Comparison of ENCODE assay signal across 23 cellular contexts in the genomic region with DNA sequence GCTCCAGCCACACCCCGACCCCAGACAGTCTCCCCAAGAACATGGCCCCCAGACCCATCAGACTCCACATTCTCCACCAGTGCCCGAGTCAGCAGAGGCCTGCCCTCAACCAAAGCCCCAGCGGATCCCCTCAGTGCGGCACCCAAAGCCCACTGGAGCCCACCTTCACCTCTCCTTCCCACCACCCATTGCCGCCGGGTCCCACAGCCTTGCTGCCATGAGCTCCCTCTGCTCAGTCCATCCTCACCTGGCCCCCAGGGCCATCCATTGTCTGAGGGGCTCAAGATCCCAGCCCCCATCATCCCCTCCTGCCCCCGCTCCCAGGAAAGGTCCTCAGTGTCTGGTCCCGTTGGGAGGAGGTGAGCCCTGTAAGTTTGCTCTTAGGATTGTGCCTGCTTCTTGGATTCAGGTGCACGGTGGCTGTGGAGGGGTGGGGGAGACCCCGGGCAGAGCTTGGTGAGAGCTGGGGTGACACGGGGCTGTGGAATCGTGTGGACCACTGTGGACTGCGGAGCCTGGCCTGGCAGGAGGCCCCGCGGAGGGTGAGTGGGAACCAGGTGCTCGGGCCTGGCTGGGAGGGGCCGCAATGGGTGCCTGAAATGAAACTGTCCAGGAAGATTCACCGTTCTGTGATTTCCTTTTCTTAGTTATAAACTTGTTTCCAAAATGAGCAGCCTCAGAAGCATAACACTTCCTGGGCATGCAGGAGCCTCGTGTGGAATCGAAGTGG. TPM values are rescaled to one million over a fixed set of nuclear protein-coding genes. Genes with fewer than 3 reads are reported as not detected.
DNase-seq lines count a peak whose midpoint lies in the region; ATAC-seq and TF ChIP-seq lines count a peak whose summit lies in the region.
"Had no signal": no experiment of that assay in that cellular context is flagged by ENCODE, and none has a peak within 500 bp of the region (broad histone marks: within the 10 kb centered on the region; RNA-seq: fewer than 3 reads in every experiment).

No MANE protein-coding gene starts in this region.

- H3K27ac ChIP-seq in BLaER1 (no peak overlapping the region), neural progenitor cell (no peak overlapping the region)
- H3K27ac ChIP-seq: body of pancreas, epithelial cell of prostate, GM23248, left lung, ovary, thyroid gland had no signal

- ATAC-seq in HG03378 (IDR thresholded peaks at IDR 0.05; ENCODE audit: unreplicated experiment), result no peak
- ATAC-seq: body of pancreas, left lung had no signal

- H3K4me3 Mint-ChIP-seq in activated CD4-positive, alpha-beta memory T cell treated with anti-CD3 and anti-CD28 coated beads for 36 hours, result peak overlapping the region; percentile 25
- H3K4me3 Mint-ChIP-seq in neural progenitor cell, result no peak overlapping the region
- H3K4me3 Mint-ChIP-seq: CD14-positive monocyte; dendritic cell treated with granulocyte-macrophage colony-stimulating factor and Interleukin-4, amounts not matched to agents 40 ng/mL and 50 ng/mL, for 4 days had no signal

- CTCF ChIA-PET in activated CD4-positive, alpha-beta memory T cell treated with anti-CD3 and anti-CD28 coated beads for 36 hours (lab: Charles Lee), result no interaction called here

- DNase-seq in activated CD4-positive, alpha-beta T cell treated with anti-CD3 and anti-CD28 coated beads for 48 hours, result peak; percentile 20
- DNase-seq in activated CD4-positive, alpha-beta T cell treated with anti-CD3 and anti-CD28 coated beads for 1 hour, result no peak
- DNase-seq in activated CD4-positive, alpha-beta memory T cell treated with anti-CD3 and anti-CD28 coated beads for 36 hours, result peak; percentile 42
- DNase-seq in neural progenitor cell (ENCODE audit: low spot score), result no peak
- DNase-seq in activated CD4-positive, CD25-positive, alpha-beta regulatory T cell (lab: John Stamatoyannopoulos, UW), result no peak
- DNase-seq in AG20443 (ENCODE audit: low spot score), result no peak
- DNase-seq: DMS53, foreskin melanocyte, GM23248, IMR-90, MG63, NCI-H2029 treated with DMSO at 0.1 percent for 48 hours, NCI-H510A treated with DMSO at 0.1 percent for 48 hours, thyroid gland had no signal

- peaks cover 21% of the 10 kb centered on the region for H3K4me1 Mint-ChIP-seq in activated CD4-positive, alpha-beta memory T cell treated with anti-CD3 and anti-CD28 coated beads for 36 hours (ENCODE audit: low read depth)
- H3K4me1 Mint-ChIP-seq in neural progenitor cell, result peaks cover 17% of the 10 kb centered on the region
- H3K4me1 Mint-ChIP-seq: CD14-positive monocyte had no signal

- no peak overlapping the region for H2AFZ ChIP-seq in neural progenitor cell (replicated peaks)
- H2AFZ ChIP-seq: GM23248 had no signal

- no peaks in the 10 kb centered on the region for H3K27me3 Mint-ChIP-seq in activated CD4-positive, alpha-beta memory T cell treated with anti-CD3 and anti-CD28 coated beads for 36 hours
- peaks cover 4% of the 10 kb centered on the region for H3K27me3 Mint-ChIP-seq in neural progenitor cell (ENCODE audit: insufficient read depth, low read depth)
- H3K27me3 Mint-ChIP-seq: activated naive CD8-positive, alpha-beta T cell had no signal

- H3K36me3 ChIP-seq in BLaER1 (no peaks in the 10 kb centered on the region), neural progenitor cell (no peaks in the 10 kb centered on the region)
- H3K36me3 ChIP-seq: left lung, MG63, ovary, thyroid gland had no signal

- H3K4me2 ChIP-seq in BLaER1 (peak overlapping the region; percentile 50), neural progenitor cell (no peak overlapping the region)

- H3K79me2 ChIP-seq in neural progenitor cell (ENCODE audit: low read depth), result no peaks in the 10 kb centered on the region

- H3K4me1 ChIP-seq in BLaER1 (peaks cover 45% of the 10 kb centered on the region), neural progenitor cell (peaks cover 5% of the 10 kb centered on the region)
- H3K4me1 ChIP-seq: body of pancreas, left lung, thyroid gland had no signal

- H3K4me3 ChIP-seq in BLaER1, result no peak overlapping the region
- no peak overlapping the region for H3K4me3 ChIP-seq in neural progenitor cell
- H3K4me3 ChIP-seq: body of pancreas, GM23248, left lung, MG63, ovary, thyroid gland had no signal

- H3F3A ChIP-seq in neural progenitor cell (ENCODE audit: low read depth), result no peaks in the 10 kb centered on the region

- no peaks in the 10 kb centered on the region for H3K27me3 ChIP-seq in BLaER1
- no peaks in the 10 kb centered on the region for H3K27me3 ChIP-seq in neural progenitor cell
- H3K27me3 ChIP-seq: body of pancreas, MG63, ovary, thyroid gland had no signal

- peak overlapping the region; percentile 82 for H3K27ac Mint-ChIP-seq in activated CD4-positive, alpha-beta memory T cell treated with anti-CD3 and anti-CD28 coated beads for 36 hours
- H3K27ac Mint-ChIP-seq in neural progenitor cell, result peak overlapping the region; percentile 25
- H3K27ac Mint-ChIP-seq: CD14-positive monocyte; dendritic cell treated with granulocyte-macrophage colony-stimulating factor and Interleukin-4, amounts not matched to agents 40 ng/mL and 50 ng/mL, for 4 days had no signal

- H3K9ac ChIP-seq in BLaER1 (no peak overlapping the region), neural progenitor cell (no peak overlapping the region)
- H3K9ac ChIP-seq: GM23248 had no signal

- no peaks in the 10 kb centered on the region for H3K9me3 ChIP-seq in BLaER1
- no peaks in the 10 kb centered on the region for H3K9me3 ChIP-seq in neural progenitor cell (ENCODE audit: low read depth)
- H3K9me3 ChIP-seq: body of pancreas, left lung, MG63, ovary, thyroid gland had no signal

- no peaks in the 10 kb centered on the region for H4K20me1 ChIP-seq in BLaER1
- H4K20me1 ChIP-seq in neural progenitor cell (ENCODE audit: low read depth), result no peaks in the 10 kb centered on the region

- POLR2A ChIA-PET in activated CD4-positive, alpha-beta memory T cell treated with anti-CD3 and anti-CD28 coated beads for 36 hours (lab: Charles Lee), result no interaction called here

- no peak for TF ChIP-seq CTCF in neural progenitor cell (IDR thresholded peaks at IDR 0.05)

- no peaks in the 10 kb centered on the region for H3K36me3 Mint-ChIP-seq in activated CD4-positive, alpha-beta memory T cell treated with anti-CD3 and anti-CD28 coated beads for 36 hours
- H3K36me3 Mint-ChIP-seq in neural progenitor cell, result no peaks in the 10 kb centered on the region
- H3K36me3 Mint-ChIP-seq: activated naive CD8-positive, alpha-beta T cell; CD14-positive monocyte had no signal

- intact Hi-C loops in activated CD4-positive, alpha-beta memory T cell treated with anti-CD3 and anti-CD28 coated beads for 36 hours (cut with micrococcal nuclease), result no loop called here

- no peaks in the 10 kb centered on the region for H3K9me3 Mint-ChIP-seq in activated CD4-positive, alpha-beta memory T cell treated with anti-CD3 and anti-CD28 coated beads for 36 hours
- H3K9me3 Mint-ChIP-seq in neural progenitor cell, result no peaks in the 10 kb centered on the region
- H3K9me3 Mint-ChIP-seq: dendritic cell treated with granulocyte-macrophage colony-stimulating factor and Interleukin-4, amounts not matched to agents 40 ng/mL and 50 ng/mL, for 4 days had no signal

RNA-seq across cellular contexts. Expression of a gene that starts 32.7 kb away (rescaled TPM):
- 1 to 10 TPM; 4.7 to 4.9 TPM for total RNA-seq in activated CD4-positive, alpha-beta memory T cell treated with anti-CD3 and anti-CD28 coated beads for 36 hours
- 14.2 and 65.0 TPM in 2 replicates for total RNA-seq in neural progenitor cell (ENCODE audit: low replicate concordance)

Comparison
In these comparisons a context has a peak if more than half of its experiments do, and no peak if none do; other contexts are left out.
1. DNase-seq: peak in activated CD4-positive, alpha-beta T cell treated with anti-CD3 and anti-CD28 coated beads for 48 hours (single experiment) and activated CD4-positive, alpha-beta memory T cell treated with anti-CD3 and anti-CD28 coated beads for 36 hours (single experiment); none in activated CD4-positive, alpha-beta T cell treated with anti-CD3 and anti-CD28 coated beads for 1 hour (single experiment), neural progenitor cell (single experiment), activated CD4-positive, CD25-positive, alpha-beta regulatory T cell (0 of 4) and AG20443 (single experiment).